Comparison of ENCODE assay signal across 8 cellular contexts in the genomic region with DNA sequence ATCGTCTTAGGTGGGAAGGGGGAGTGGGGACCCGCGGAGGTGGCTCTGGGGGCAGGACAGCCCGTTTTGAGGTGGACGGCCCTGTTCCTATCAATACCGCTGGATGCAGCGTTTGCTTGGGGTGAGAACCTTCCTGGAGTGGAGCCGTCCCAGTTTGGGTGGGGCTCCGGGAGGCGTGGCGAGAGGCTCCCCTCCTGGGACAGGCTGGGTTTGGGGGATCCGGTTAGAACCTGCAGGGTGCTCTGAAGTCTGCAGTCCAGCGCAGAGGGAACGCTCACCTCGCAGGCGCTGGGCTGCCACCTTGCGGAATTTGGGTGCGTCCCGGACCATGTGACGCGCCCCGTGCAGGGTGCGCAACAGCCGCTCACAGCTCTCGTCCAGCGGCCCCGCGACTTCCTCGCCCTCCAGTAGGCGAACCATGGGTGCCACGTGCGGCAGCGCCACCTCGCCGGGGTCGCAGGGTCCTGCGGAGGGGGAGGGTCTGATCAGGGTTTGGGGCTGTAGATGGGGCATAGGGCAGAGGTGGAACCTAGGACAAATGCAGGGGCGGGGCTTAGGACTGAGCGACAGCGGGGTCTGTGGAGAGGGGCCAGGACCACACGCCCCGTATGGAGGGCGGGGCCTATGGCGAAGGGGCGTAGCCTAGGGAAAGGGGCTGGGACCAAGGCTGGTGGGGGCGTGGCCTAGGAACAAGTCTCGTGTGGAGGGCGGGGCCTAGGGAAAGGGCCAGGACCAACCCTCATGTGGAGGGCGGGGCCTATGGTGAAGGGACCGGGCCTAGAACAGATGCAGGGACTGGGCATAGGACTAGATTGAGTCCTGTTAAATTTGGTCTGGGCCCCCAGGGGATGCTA. TPM values are rescaled to one million over a fixed set of nuclear protein-coding genes. Genes with fewer than 3 reads are reported as not detected.
DNase-seq lines count a peak whose midpoint lies in the region; ATAC-seq lines count a peak whose summit lies in the region.

No MANE protein-coding gene starts in this region.

- ATAC-seq in GM21423 (IDR thresholded peaks at IDR 0.05; ENCODE audit: unreplicated experiment): peak; percentile 73

- H3K27ac ChIP-seq in HUES6 (ENCODE audit: low read depth, low read length): peak overlapping the region; percentile 35; the same call in 1 of the 2 replicates

- no peaks in the 10 kb centered on the region for H3K9me3 ChIP-seq in HUES6 (ENCODE audit: control insufficient read depth, insufficient read depth, low read depth, low read length)

- DNase-seq in D341Med (ENCODE audit: low spot score) (peak; percentile 89), dermis blood vessel endothelial cell (peak; percentile 74), lung microvascular endothelial cell (ENCODE audit: low read depth in 2 of 2) (peak; percentile 75 to 82), NCI-H1092 treated with DMSO at 0.1 percent for 48 hours (lab: John Stamatoyannopoulos, UW) (no peak)
- peak; percentile 55 for DNase-seq in activated CD4-positive, CD25-positive, alpha-beta regulatory T cell treated with anti-CD3 and anti-CD28 coated beads, Interleukin-2, amount 50 U/mL, for 16 hours (ENCODE audit: low read depth, low spot score)
- DNase-seq in stimulated activated CD8-positive, alpha-beta memory T cell treated with anti-CD3 and anti-CD28 coated beads, Interleukin-15, amount 100 ng/mL, for 48 hours (ENCODE audit: low read depth in 2 of 2): peak; percentile 73 to 78

- no peaks in the 10 kb centered on the region for H3K27me3 ChIP-seq in HUES6 (ENCODE audit: control insufficient read depth, insufficient read depth, low read length)

- peaks cover 4% of the 10 kb centered on the region; the same call in 1 of the 2 replicates for H3K4me1 ChIP-seq in HUES6 (ENCODE audit: control insufficient read depth, insufficient read depth, low read length)

- H3K9ac ChIP-seq in HUES6 (ENCODE audit: low read length): peak overlapping the region; percentile 26

- peaks cover 56% of the 10 kb centered on the region for H3K36me3 ChIP-seq in HUES6 (ENCODE audit: control insufficient read depth, insufficient read depth, low read length)

- H3K4me3 ChIP-seq in HUES6 (ENCODE audit: low read depth, low read length): peak overlapping the region; percentile 58

RNA-seq across cellular contexts. Expression of a gene that starts 13.8 kb away (rescaled TPM):
- total RNA-seq in dermis blood vessel endothelial cell (6.0 and 6.3 TPM in 2 replicates), lung microvascular endothelial cell (2.2 and 3.0 TPM in 2 replicates)

RNA-seq across cellular contexts. Expression of a gene that starts 13.9 kb away (rescaled TPM):
- total RNA-seq in dermis blood vessel endothelial cell (35.5 and 40.7 TPM in 2 replicates), lung microvascular endothelial cell (17.7 and 20.4 TPM in 2 replicates)

RNA-seq across cellular contexts. Expression of a gene that starts 16.0 kb away (rescaled TPM):
- total RNA-seq in dermis blood vessel endothelial cell: 56.2 and 59.1 TPM in 2 replicates
- 42.1 and 58.3 TPM in 2 replicates for total RNA-seq in lung microvascular endothelial cell

RNA-seq across cellular contexts. Expression of a gene that starts 19.1 kb away (rescaled TPM):
- total RNA-seq in dermis blood vessel endothelial cell (0.09 TPM in 1 of 2 replicates, not detected in the other), lung microvascular endothelial cell (0.22 TPM in 1 of 2 replicates, not detected in the other)

RNA-seq across cellular contexts. Expression of a gene that starts 33.0 kb away (rescaled TPM):
- total RNA-seq in dermis blood vessel endothelial cell (5.4 and 33.5 TPM in 2 replicates), lung microvascular endothelial cell (0.44 and 1.6 TPM in 2 replicates)
